In genomic region chr5:10233011-10233410, GRCh38 we compare ENCODE assay signal across 14 cellular contexts. TPM values are rescaled to one million over a fixed set of nuclear protein-coding genes. Genes with fewer than 3 reads are reported as not detected.
DNase-seq lines count a peak whose midpoint lies in the region; ATAC-seq and TF ChIP-seq lines count a peak whose summit lies in the region.
"Had no signal": no experiment of that assay in that cellular context is flagged by ENCODE, and none has a peak within 500 bp of the region (broad histone marks: within the 10 kb centered on the region; RNA-seq: fewer than 3 reads in every experiment).

No MANE protein-coding gene starts in this region.

- DNase-seq in A673 (ENCODE audit: low spot score): no peak
- no peak for DNase-seq in HFFc6
- DNase-seq in brain microvascular endothelial cell: no peak
- no peak for DNase-seq in osteoblast (ENCODE audit: insufficient read length, low spot score, missing footprints)
- no peak for DNase-seq in heart left ventricle
- DNase-seq in activated T-cell treated with anti-CD3 and anti-CD28 coated beads, Interleukin-2, amount 50 U/mL, for 72 hours: no peak
- no peak for DNase-seq in activated gamma-delta T cell treated with Interleukin-2 at 50 U/mL for 16 hours
- DNase-seq: CD8-positive, alpha-beta T cell; NCI-H1694 treated with DMSO at 0.1 percent for 48 hours; RPMI8226 had no signal

- H3K4me1 Mint-ChIP-seq in HFFc6 (ENCODE audit: low read depth): peaks cover 72% of the 10 kb centered on the region
- no peaks in the 10 kb centered on the region for H3K4me1 Mint-ChIP-seq in activated T-cell treated with anti-CD3 and anti-CD28 coated beads, Interleukin-2, amount 50 U/mL, for 72 hours (ENCODE audit: low read depth)

- peak overlapping the region; percentile 49 for H3K4me2 ChIP-seq in osteoblast (ENCODE audit: insufficient read depth, low read length)
- H3K4me2 ChIP-seq: BLaER1 treated with 17β-estradiol and CSF1 and Interleukin-3, amounts not matched to agents 10 nM and 100 nM had no signal

- no peaks in the 10 kb centered on the region for H3K79me2 ChIP-seq in osteoblast (ENCODE audit: insufficient read depth, low read length)

- intact Hi-C loops in A673 (cut with micrococcal nuclease; ENCODE audit: unreplicated experiment): no loop called here
- intact Hi-C loops in heart left ventricle (cut with DNase I): loop anchor here in 1 of 10 donors (10.0 kb wide), 1 partner anchor 1478 kb away; no protein-coding TSS in a partner anchor

- CTCF ChIA-PET in A673 (lab: Charles Lee): no interaction called here

- no TSS peak for BruUV-seq in A673 (replicated peaks; lab: Mats Ljungman, UMichigan)

- no peaks in the 10 kb centered on the region for H3K27me3 ChIP-seq in A673 (replicated peaks; ENCODE audit: insufficient read depth, low read depth, low read length, poor library complexity)
- no peaks in the 10 kb centered on the region for H3K27me3 ChIP-seq in brain microvascular endothelial cell (replicated peaks)
- no peaks in the 10 kb centered on the region for H3K27me3 ChIP-seq in osteoblast (ENCODE audit: insufficient read depth, low read length)
- no peaks in the 10 kb centered on the region for H3K27me3 ChIP-seq in heart left ventricle
- H3K27me3 ChIP-seq: BLaER1 treated with 17β-estradiol and CSF1 and Interleukin-3, amounts not matched to agents 10 nM and 100 nM; SJCRH30 had no signal

- TF ChIP-seq CTCF in A673 (conservative IDR thresholded peaks at IDR 0.05; ENCODE audit: low read depth, low read length): no peak
- TF ChIP-seq CTCF in HFFc6 (IDR thresholded peaks at IDR 0.05): no peak
- no peak for TF ChIP-seq CTCF in brain microvascular endothelial cell (IDR thresholded peaks at IDR 0.05; ENCODE audit: low read depth, low read length, missing control alignments)
- TF ChIP-seq CTCF in osteoblast (IDR thresholded peaks at IDR 0.05; ENCODE audit: extremely low read depth, low read depth, low read length): no peak
- no peak for TF ChIP-seq CTCF in heart left ventricle (IDR thresholded peaks at IDR 0.05)

- H3K9me3 Mint-ChIP-seq in HFFc6: no peaks in the 10 kb centered on the region
- H3K9me3 Mint-ChIP-seq in activated T-cell treated with anti-CD3 and anti-CD28 coated beads, Interleukin-2, amount 50 U/mL, for 72 hours: no peaks in the 10 kb centered on the region
- H3K9me3 Mint-ChIP-seq: CD8-positive, alpha-beta T cell had no signal

- peak overlapping the region; percentile 35; the same call in 1 of the 2 replicates for H3K4me3 Mint-ChIP-seq in HFFc6
- no peak overlapping the region for H3K4me3 Mint-ChIP-seq in activated T-cell treated with anti-CD3 and anti-CD28 coated beads, Interleukin-2, amount 50 U/mL, for 72 hours
- H3K4me3 Mint-ChIP-seq: CD8-positive, alpha-beta T cell had no signal

- H3K9me3 ChIP-seq in A673 (ENCODE audit: low read depth, low read length, poor library complexity, severe bottlenecking): no peaks in the 10 kb centered on the region
- H3K9me3 ChIP-seq in osteoblast (ENCODE audit: low read depth, low read length): no peaks in the 10 kb centered on the region
- no peaks in the 10 kb centered on the region for H3K9me3 ChIP-seq in heart left ventricle
- H3K9me3 ChIP-seq: BLaER1 treated with 17β-estradiol and CSF1 and Interleukin-3, amounts not matched to agents 10 nM and 100 nM; SJCRH30 had no signal

- H3K4me1 ChIP-seq in A673 (ENCODE audit: insufficient read depth, low read length, poor library complexity, severe bottlenecking) (peaks cover 9% of the 10 kb centered on the region), osteoblast (ENCODE audit: insufficient read depth, low read length) (peaks cover 55% of the 10 kb centered on the region), heart left ventricle (no peaks in the 10 kb centered on the region)
- H3K4me1 ChIP-seq: BLaER1 treated with 17β-estradiol and CSF1 and Interleukin-3, amounts not matched to agents 10 nM and 100 nM; SJCRH30 had no signal

- no peak for TF ChIP-seq POLR2A in heart left ventricle (IDR thresholded peaks at IDR 0.05)

- H4K20me1 ChIP-seq in osteoblast (ENCODE audit: insufficient read depth, low read length): no peaks in the 10 kb centered on the region

- H3K27ac ChIP-seq in A673 (ENCODE audit: low read depth, low read length, poor library complexity, severe bottlenecking) (peak overlapping the region; percentile 62), brain microvascular endothelial cell (peak overlapping the region; percentile 91), osteoblast (ENCODE audit: low read depth, low read length) (peak overlapping the region; percentile 92), heart left ventricle (no peak overlapping the region)
- H3K27ac ChIP-seq: BLaER1 treated with 17β-estradiol and CSF1 and Interleukin-3, amounts not matched to agents 10 nM and 100 nM; SJCRH30 had no signal

- no peak overlapping the region for H2AFZ ChIP-seq in osteoblast (ENCODE audit: low read length)

- in situ Hi-C loops in brain microvascular endothelial cell (cut with HindIII; ENCODE audit: low pct_ligation_motif_present, low sequenced_read_pairs): no loop called here

- H3K36me3 Mint-ChIP-seq in HFFc6 (ENCODE audit: low read depth): peaks cover 24% of the 10 kb centered on the region
- peaks cover 7% of the 10 kb centered on the region in 2 donors for H3K36me3 Mint-ChIP-seq in activated T-cell treated with anti-CD3 and anti-CD28 coated beads, Interleukin-2, amount 50 U/mL, for 72 hours (ENCODE audit: insufficient read depth in 2 of 2)

- no peak overlapping the region for H3K4me3 ChIP-seq in A673 (ENCODE audit: low read depth, low read length, poor library complexity, severe bottlenecking)
- no peak overlapping the region for H3K4me3 ChIP-seq in brain microvascular endothelial cell (ENCODE audit: low read depth, low read length)
- no peak overlapping the region for H3K4me3 ChIP-seq in osteoblast (ENCODE audit: insufficient read depth, low read length)
- no peak overlapping the region for H3K4me3 ChIP-seq in heart left ventricle
- H3K4me3 ChIP-seq: BLaER1 treated with 17β-estradiol and CSF1 and Interleukin-3, amounts not matched to agents 10 nM and 100 nM; GM12878; SJCRH30 had no signal

- peak overlapping the region; percentile 80 for H3K27ac Mint-ChIP-seq in HFFc6
- no peak overlapping the region for H3K27ac Mint-ChIP-seq in activated T-cell treated with anti-CD3 and anti-CD28 coated beads, Interleukin-2, amount 50 U/mL, for 72 hours
- H3K27ac Mint-ChIP-seq: CD8-positive, alpha-beta T cell had no signal

- WGBS in heart left ventricle, 4 donors: 81 to 94% (median 84%) methylated on average over 7 of the region's 7 CpGs

- H3K27me3 Mint-ChIP-seq in HFFc6 (ENCODE audit: insufficient read depth): peaks cover 2% of the 10 kb centered on the region; the same call in 1 of the 2 replicates
- no peaks in the 10 kb centered on the region for H3K27me3 Mint-ChIP-seq in activated T-cell treated with anti-CD3 and anti-CD28 coated beads, Interleukin-2, amount 50 U/mL, for 72 hours (ENCODE audit: low read depth)

- POLR2A ChIA-PET in A673 (lab: Charles Lee; ENCODE audit: low non-redundant PET): no interaction called here

- peaks cover 17% of the 10 kb centered on the region for H3K36me3 ChIP-seq in A673 (ENCODE audit: insufficient read depth, low read length, poor library complexity, severe bottlenecking)
- H3K36me3 ChIP-seq in brain microvascular endothelial cell (replicated peaks): no peaks in the 10 kb centered on the region
- peaks cover 5% of the 10 kb centered on the region for H3K36me3 ChIP-seq in osteoblast (ENCODE audit: insufficient read depth, low read length)
- H3K36me3 ChIP-seq in heart left ventricle: peaks cover 0 to 64% (median 35%) of the 10 kb centered on the region in 9 donors
- H3K36me3 ChIP-seq: SJCRH30 had no signal

- no peak for ATAC-seq in heart left ventricle
- no peak for ATAC-seq in activated T-cell treated with anti-CD3 and anti-CD28 coated beads, Interleukin-2, amount 50 U/mL, for 72 hours (replicated peaks in 1 of 2)
- ATAC-seq in GM21723 (IDR thresholded peaks at IDR 0.05; ENCODE audit: unreplicated experiment): no peak
- ATAC-seq: CD8-positive, alpha-beta T cell; GM12878 had no signal

RNA-seq across cellular contexts. Expression of gene ATPSCKMT, which starts 16.7 kb away (rescaled TPM):
- total RNA-seq in A673 (2021) (34.8 and 36.6 TPM in 2 replicates), osteoblast (18.3 and 23.2 TPM in 2 replicates), heart left ventricle (10 to 100 TPM in 7 of 9 donors, 1 to 10 TPM in 2; 8.1 to 20.1 (median 14.0) TPM)
- 10 to 100 TPM; 16.3 to 26.2 (median 18.8) TPM for total RNA-seq in HFFc6 (2021; fragmentation: NEBNext Ultra II Directional; extraction: Animal tissue kit (Norgen Biotek cat#: 25700))
- polyA plus RNA-seq in heart left ventricle: 10 to 100 TPM; 10.5 to 11.6 TPM
- total RNA-seq in activated T-cell treated with anti-CD3 and anti-CD28 coated beads, Interleukin-2, amount 50 U/mL, for 72 hours: 10 to 100 TPM; 17.3 to 18.9 TPM

RNA-seq across cellular contexts. Expression of gene CCT5, which starts 17.1 kb away (rescaled TPM):
- total RNA-seq in A673 (2021): 651 and 675 TPM in 2 replicates
- total RNA-seq in HFFc6 (2021; fragmentation: NEBNext Ultra II Directional; extraction: Animal tissue kit (Norgen Biotek cat#: 25700)): 100 to 1,000 TPM; 274 to 362 (median 330) TPM
- total RNA-seq in osteoblast: 237 and 238 TPM in 2 replicates
- 100 to 1,000 TPM in 5 of 9 donors, 10 to 100 TPM in 4; 83.5 to 156 (median 108) TPM for total RNA-seq in heart left ventricle
- 100 to 1,000 TPM in 1 of 2 donors, 10 to 100 TPM in 1; 73.1 to 318 TPM for polyA plus RNA-seq in heart left ventricle
- 100 to 1,000 TPM; 179 to 218 TPM for total RNA-seq in activated T-cell treated with anti-CD3 and anti-CD28 coated beads, Interleukin-2, amount 50 U/mL, for 72 hours

Comparison
In these comparisons a context has a peak if more than half of its experiments do, and no peak if none do; other contexts are left out.
1. H3K27ac ChIP-seq: peak in A673 (single experiment), brain microvascular endothelial cell (single experiment) and osteoblast (single experiment); none in heart left ventricle (0 of 12).